ENCODE assay signal across 10 cellular contexts in the genomic region with DNA sequence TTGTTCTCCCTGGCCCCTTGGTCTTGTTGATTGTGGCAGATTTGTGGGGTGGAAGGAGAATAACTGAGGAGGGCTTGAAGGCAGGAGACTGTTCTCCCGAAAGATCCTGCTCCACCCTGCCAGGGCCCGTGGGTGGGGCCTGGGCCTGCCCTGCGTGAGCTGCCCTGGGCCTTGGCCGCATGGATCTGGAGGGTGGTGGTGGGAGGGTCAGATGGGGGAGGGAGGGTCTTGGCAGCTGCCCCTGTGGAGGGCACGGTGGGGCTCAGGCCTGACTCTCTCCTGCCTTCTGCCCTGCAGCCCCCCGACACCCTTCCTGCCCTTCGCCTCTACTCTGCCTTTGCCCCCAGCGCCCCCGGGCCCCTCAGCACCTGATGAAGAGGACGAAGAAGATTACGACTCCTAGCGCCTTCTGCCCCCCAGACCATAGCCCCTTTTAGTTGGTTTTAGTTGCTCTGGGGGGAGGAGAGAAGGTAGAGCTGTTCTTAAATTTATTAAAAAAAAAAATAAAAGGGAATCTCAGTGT. TPM values are rescaled to one million over a fixed set of nuclear protein-coding genes. Genes with fewer than 3 reads are reported as not detected.
DNase-seq lines count a peak whose midpoint lies in the region; ATAC-seq and TF ChIP-seq lines count a peak whose summit lies in the region.
"Had no signal": no experiment of that assay in that cellular context is flagged by ENCODE, and none has a peak within 500 bp of the region (broad histone marks: within the 10 kb centered on the region; RNA-seq: fewer than 3 reads in every experiment).

No MANE protein-coding gene starts in this region.

- no peak for ATAC-seq in central memory CD8-positive, alpha-beta T cell (replicated peaks; ENCODE audit: extremely low read depth, poor library complexity, severe bottlenecking)
- ATAC-seq: left colon had no signal

- TF ChIP-seq RAD21 in neural cell (conservative IDR thresholded peaks at IDR 0.05), result no peak

- TF ChIP-seq EP300 in neural cell (conservative IDR thresholded peaks at IDR 0.05; ENCODE audit: poor library complexity, severe bottlenecking) (no peak), transverse colon (IDR thresholded peaks at IDR 0.05; ENCODE audit: low read depth) (no peak)

- H3K9me2 ChIP-seq in Karpas-422 (replicated peaks; ENCODE audit: insufficient read depth, low read length) (no peaks in the 10 kb centered on the region), neural cell (ENCODE audit: insufficient read depth, low read length) (no peaks in the 10 kb centered on the region)

- WGBS in transverse colon (ENCODE audit: low coverage in 1 of 2), 2 donors, result 83% methylated on average over 12 of the region's 12 CpGs; no CpG with 5 or more reads in 1 of the 2 donors

- H3K36me3 ChIP-seq in Karpas-422 (ENCODE audit: insufficient read depth, low read length), result no peaks in the 10 kb centered on the region
- no peaks in the 10 kb centered on the region for H3K36me3 ChIP-seq in neural cell (ENCODE audit: insufficient read depth, low read length)
- H3K36me3 ChIP-seq in transverse colon, result peaks cover 0 to 6% (median 2%) of the 10 kb centered on the region in 4 donors

- H3K9me3 ChIP-seq in Karpas-422 (ENCODE audit: low read length), result no peaks in the 10 kb centered on the region
- no peaks in the 10 kb centered on the region for H3K9me3 ChIP-seq in neural cell (ENCODE audit: low read length)
- H3K9me3 ChIP-seq in transverse colon, result no peaks in the 10 kb centered on the region

- DNase-seq in CD14-positive monocyte (ENCODE audit: low spot score) (no peak), Karpas-422 (no peak), transverse colon (no peak), NCI-H524 (lab: John Stamatoyannopoulos, UW) (no peak), glutamatergic neuron (no peak), NCI-H1092 treated with DMSO at 0.1 percent for 48 hours (lab: John Stamatoyannopoulos, UW) (no peak)
- no peak for DNase-seq in central memory CD8-positive, alpha-beta T cell (ENCODE audit: low spot score in 2 of 2)
- DNase-seq: NCI-H2171 treated with DMSO at 0.1 percent for 48 hours had no signal

- no peak for TF ChIP-seq POLR2A in transverse colon (IDR thresholded peaks at IDR 0.05)

- no peak for TF ChIP-seq CTCF in CD14-positive monocyte (IDR thresholded peaks at IDR 0.05)
- TF ChIP-seq CTCF in neural cell (IDR thresholded peaks at IDR 0.05; ENCODE audit: poor library complexity, severe bottlenecking), result no peak
- TF ChIP-seq CTCF in transverse colon (IDR thresholded peaks at IDR 0.05), result no peak
- no peak for TF ChIP-seq CTCF in glutamatergic neuron (IDR thresholded peaks at IDR 0.05; ENCODE audit: partially characterized antibody, unreplicated experiment)

- H4K20me1 ChIP-seq in Karpas-422 (ENCODE audit: insufficient read depth, low read depth, low read length) (no peaks in the 10 kb centered on the region), neural cell (ENCODE audit: insufficient read depth) (no peaks in the 10 kb centered on the region)

- H3K27ac ChIP-seq in Karpas-422 (ENCODE audit: low read length) (no peak overlapping the region), neural cell (ENCODE audit: low read length) (no peak overlapping the region), transverse colon (no peak overlapping the region)

- H3K27me3 ChIP-seq in Karpas-422 (ENCODE audit: low read length), result no peaks in the 10 kb centered on the region
- H3K27me3 ChIP-seq in neural cell (ENCODE audit: insufficient read depth, low read depth, low read length), result no peaks in the 10 kb centered on the region
- H3K27me3 ChIP-seq in transverse colon, result no peaks in the 10 kb centered on the region

- H3K4me3 Mint-ChIP-seq in CD14-positive monocyte (peak overlapping the region; percentile 89 to 95), glutamatergic neuron (ENCODE audit: unreplicated experiment) (no peak overlapping the region)
- H3K4me3 Mint-ChIP-seq in central memory CD8-positive, alpha-beta T cell, result peak overlapping the region; percentile 91

- H3K4me2 ChIP-seq in Karpas-422 (ENCODE audit: low read depth, low read length, poor library complexity, severe bottlenecking) (peak overlapping the region; percentile 73), neural cell (ENCODE audit: low read length) (peak overlapping the region; percentile 92)

- H3K79me2 ChIP-seq in Karpas-422 (ENCODE audit: low read length) (peaks cover 9% of the 10 kb centered on the region; the same call in 1 of the 2 replicates), neural cell (replicated peaks; ENCODE audit: insufficient read depth, low read length) (peaks cover 20% of the 10 kb centered on the region)

- H3K9ac ChIP-seq in Karpas-422 (ENCODE audit: low read length) (no peak overlapping the region), neural cell (ENCODE audit: low read length) (peak overlapping the region; percentile 86)

- H3K27ac Mint-ChIP-seq in CD14-positive monocyte (no peak overlapping the region), glutamatergic neuron (ENCODE audit: unreplicated experiment) (no peak overlapping the region)
- no peak overlapping the region for H3K27ac Mint-ChIP-seq in central memory CD8-positive, alpha-beta T cell (ENCODE audit: low read depth)

- H3K36me3 Mint-ChIP-seq in CD14-positive monocyte (peaks cover 34 to 36% of the 10 kb centered on the region in 2 donors), glutamatergic neuron (ENCODE audit: unreplicated experiment) (no peaks in the 10 kb centered on the region)
- H3K36me3 Mint-ChIP-seq in central memory CD8-positive, alpha-beta T cell (ENCODE audit: insufficient read depth), result peaks cover 17% of the 10 kb centered on the region

- H3K4me1 ChIP-seq in Karpas-422 (ENCODE audit: low read length) (peaks cover 20% of the 10 kb centered on the region), transverse colon (peaks cover 27 to 36% (median 34%) of the 10 kb centered on the region in 4 donors)

- H2AFZ ChIP-seq in Karpas-422 (ENCODE audit: low read length) (no peak overlapping the region), neural cell (ENCODE audit: low read depth, low read length) (no peak overlapping the region)

- H3K4me3 ChIP-seq in Karpas-422 (ENCODE audit: low read length), result no peak overlapping the region
- peak overlapping the region; percentile 96 for H3K4me3 ChIP-seq in neural cell (ENCODE audit: low read length)
- peak overlapping the region in 1 of 4 donors; percentile 86 for H3K4me3 ChIP-seq in transverse colon

- intact Hi-C loops in CD14-positive monocyte (cut with micrococcal nuclease) (loop anchor here in 1 of 2 donors (5.0 kb wide), 2 partner anchors 34 to 41 kb away; partner anchors contain the start of genes FIBP and SART1), transverse colon (cut with DNase I; ENCODE audit: low total_unique reads) (no loop called here)

- H3K27me3 Mint-ChIP-seq in CD14-positive monocyte (ENCODE audit: low read depth in 3 of 3) (peaks cover 0 to 2% (median 0%) of the 10 kb centered on the region in 3 donors), glutamatergic neuron (ENCODE audit: unreplicated experiment) (peaks cover 8% of the 10 kb centered on the region)
- no peaks in the 10 kb centered on the region for H3K27me3 Mint-ChIP-seq in central memory CD8-positive, alpha-beta T cell

- in situ Hi-C loops in transverse colon (cut with MboI; ENCODE audit: low pct_ligation_motif_present in 1 of 4, low pct_unique_long_range_greater_than_20kb in 1 of 4, low sequenced_read_pairs in 3 of 4), result no loop called here

- H3K4me1 Mint-ChIP-seq in CD14-positive monocyte, result peaks cover 38% of the 10 kb centered on the region
- peaks cover 20% of the 10 kb centered on the region for H3K4me1 Mint-ChIP-seq in central memory CD8-positive, alpha-beta T cell
- H3K4me1 Mint-ChIP-seq in glutamatergic neuron (ENCODE audit: low read depth, unreplicated experiment), result no peaks in the 10 kb centered on the region

- H3K9me3 Mint-ChIP-seq in CD14-positive monocyte (no peaks in the 10 kb centered on the region), glutamatergic neuron (ENCODE audit: unreplicated experiment) (peaks cover 5% of the 10 kb centered on the region)
- H3K9me3 Mint-ChIP-seq in central memory CD8-positive, alpha-beta T cell, result no peaks in the 10 kb centered on the region

- H3F3A ChIP-seq in neural cell (ENCODE audit: insufficient read depth, low read length, poor library complexity, severe bottlenecking), result no peaks in the 10 kb centered on the region

TF ChIP-seq in neural cell, 6 proteins besides CTCF, POLR2A, EP300 and RAD21 (continues in another document):
- TF ChIP-seq EZH2 (IDR thresholded peaks at IDR 0.05; ENCODE audit: borderline replicate concordance, insufficient read depth, low read length, poor library complexity, severe bottlenecking), result no peak

RNA-seq across cellular contexts. Expression of gene DRAP1, which starts 1.9 kb away (rescaled TPM):
- polyA plus RNA-seq in CD14-positive monocyte (10 to 100 TPM; 68.3 to 72.1 TPM), neural cell (242 and 259 TPM in 2 replicates)
- total RNA-seq in Karpas-422 (2014; rRNA removed; shearing (Covaris generic); ENCODE audit: low replicate concordance), result 66.2 and 111 TPM in 2 replicates
- 96.9 and 99.1 TPM in 2 replicates for polyA minus RNA-seq in neural cell
- total RNA-seq in transverse colon (10 to 100 TPM; 15.7 to 63.2 (median 57.0) TPM), glutamatergic neuron (ENCODE audit: unreplicated experiment) (68.7 TPM)

RNA-seq across cellular contexts. Expression of gene C11orf68, which starts 2.2 kb away (rescaled TPM):
- 10 to 100 TPM; 22.8 to 31.5 TPM for polyA plus RNA-seq in CD14-positive monocyte
- 7.3 and 11.0 TPM in 2 replicates for total RNA-seq in Karpas-422 (2014; rRNA removed; shearing (Covaris generic); ENCODE audit: low replicate concordance)
- 13.3 and 20.4 TPM in 2 replicates for polyA plus RNA-seq in neural cell
- polyA minus RNA-seq in neural cell, result 16.0 and 16.6 TPM in 2 replicates
- total RNA-seq in transverse colon, result 10 to 100 TPM; 15.2 to 59.5 (median 22.8) TPM
- total RNA-seq in glutamatergic neuron (ENCODE audit: unreplicated experiment), result 24.7 TPM

RNA-seq across cellular contexts. Expression of gene FOSL1, which starts 20.9 kb away (rescaled TPM):
- polyA plus RNA-seq in CD14-positive monocyte, result 1 to 10 TPM; 2.5 TPM
- not detected in 2 replicates for total RNA-seq in Karpas-422 (2014; rRNA removed; shearing (Covaris generic); ENCODE audit: low replicate concordance)
- 0.68 TPM in 1 of 2 replicates, not detected in the other for polyA plus RNA-seq in neural cell
- polyA minus RNA-seq in neural cell, result not detected in 2 replicates
- 10 to 100 TPM in 1 of 4 donors, 1 to 10 TPM in 1, not detected in 2; 1.2 to 11.6 TPM for total RNA-seq in transverse colon
- total RNA-seq in glutamatergic neuron (ENCODE audit: unreplicated experiment), result not detected

RNA-seq across cellular contexts. Expression of gene TSGA10IP, which starts 24.2 kb away (rescaled TPM):
- polyA plus RNA-seq in CD14-positive monocyte (under 1 TPM in 1 of 2 donors, not detected in 1; 0.67 TPM), neural cell (0.34 and 0.53 TPM in 2 replicates)
- not detected in 2 replicates for total RNA-seq in Karpas-422 (2014; rRNA removed; shearing (Covaris generic); ENCODE audit: low replicate concordance)
- not detected in 2 replicates for polyA minus RNA-seq in neural cell
- total RNA-seq in transverse colon (not detected), glutamatergic neuron (ENCODE audit: unreplicated experiment) (not detected)
- total RNA-seq: left colon had no signal

RNA-seq across cellular contexts. Expression of gene CCDC85B, which starts 30.6 kb away (rescaled TPM):
- polyA plus RNA-seq in CD14-positive monocyte, result 10 to 100 TPM; 24.4 to 35.2 TPM
- total RNA-seq in Karpas-422 (2014; rRNA removed; shearing (Covaris generic); ENCODE audit: low replicate concordance), result 21.3 and 56.7 TPM in 2 replicates
- 28.5 TPM in 2 replicates for polyA plus RNA-seq in neural cell
- 14.1 and 15.3 TPM in 2 replicates for polyA minus RNA-seq in neural cell
- 100 to 1,000 TPM in 1 of 4 donors, 10 to 100 TPM in 2, 1 to 10 TPM in 1; 7.9 to 140 (median 23.1) TPM for total RNA-seq in transverse colon
- 23.6 TPM for total RNA-seq in glutamatergic neuron (ENCODE audit: unreplicated experiment)
